15 cellular contexts compared by ENCODE assay signal in genomic region chr1:167542109-167543032, GRCh38. TPM values are rescaled to one million over a fixed set of nuclear protein-coding genes. Genes with fewer than 3 reads are reported as not detected.
DNase-seq lines count a peak whose midpoint lies in the region; ATAC-seq and TF ChIP-seq lines count a peak whose summit lies in the region.
"Had no signal": no experiment of that assay in that cellular context is flagged by ENCODE, and none has a peak within 500 bp of the region (broad histone marks: within the 10 kb centered on the region; RNA-seq: fewer than 3 reads in every experiment).

No MANE protein-coding gene starts in this region.

- peaks cover 19% of the 10 kb centered on the region for H3K4me1 Mint-ChIP-seq in activated T-helper 17 cell treated with anti-CD3 and anti-CD28 coated beads, Interleukin-2, amount 50 U/mL, for 72 hours
- H3K4me1 Mint-ChIP-seq in stimulated activated naive CD8-positive, alpha-beta T cell treated with anti-CD3 and anti-CD28 coated beads, Interleukin-15, amount 100 ng/mL, for 72 hours, result peaks cover 49% of the 10 kb centered on the region

- peak overlapping the region; percentile 17 to 83 for H3K27ac Mint-ChIP-seq in activated naive CD4-positive, alpha-beta T cell treated with anti-CD3 and anti-CD28 coated beads, Interleukin-2, amount 50 U/mL, for 72 hours
- H3K27ac Mint-ChIP-seq in activated T-helper 17 cell treated with anti-CD3 and anti-CD28 coated beads, Interleukin-2, amount 50 U/mL, for 72 hours, result peak overlapping the region; percentile 68
- no peak overlapping the region for H3K27ac Mint-ChIP-seq in stimulated activated naive CD8-positive, alpha-beta T cell treated with anti-CD3 and anti-CD28 coated beads, Interleukin-15, amount 100 ng/mL, for 72 hours
- H3K27ac Mint-ChIP-seq: activated naive CD8-positive, alpha-beta T cell; stimulated activated naive B cell treated with anti-CD40 and anti-IgM and Interleukin-4, amounts not matched to agents 10 μg/mL and 1 μg/mL and 100 μg/mL, for 72 hours had no signal

- H3K27ac ChIP-seq in A673 (ENCODE audit: low read depth, low read length, poor library complexity, severe bottlenecking), result no peak overlapping the region

- H3K4me3 ChIP-seq in LNCaP clone FGC (ENCODE audit: low read depth, low read length) (no peak overlapping the region), A673 (ENCODE audit: low read depth, low read length, poor library complexity, severe bottlenecking) (no peak overlapping the region)

- DNase-seq in activated naive CD4-positive, alpha-beta T cell treated with anti-CD3 and anti-CD28 coated beads, Interleukin-2, amount 50 U/mL, for 72 hours (ENCODE audit: low spot score in 2 of 2), result no peak
- no peak for DNase-seq in activated naive CD4-positive, alpha-beta T cell treated with Interleukin-2 at 50 U/mL for 16 hours
- peak; percentile 87 for DNase-seq in LNCaP clone FGC (ENCODE audit: low read depth)
- DNase-seq in stimulated activated naive CD8-positive, alpha-beta T cell treated with anti-CD3 and anti-CD28 coated beads, Interleukin-15, amount 100 ng/mL, for 72 hours, result no peak
- DNase-seq in NCI-H1417 (lab: John Stamatoyannopoulos, UW), result no peak
- DNase-seq in mucosa of gallbladder (ENCODE audit: low spot score), result no peak
- DNase-seq in A673 (ENCODE audit: low spot score), result no peak
- DNase-seq: EL; midbrain; NCI-H524 treated with DMSO at 0.1 percent for 48 hours; SK-N-SH; stimulated activated naive B cell treated with anti-CD40 and anti-IgM and Interleukin-4, amounts not matched to agents 10 μg/mL and 1 μg/mL and 100 μg/mL, for 72 hours had no signal

- no peaks in the 10 kb centered on the region for H3K27me3 Mint-ChIP-seq in activated T-helper 17 cell treated with anti-CD3 and anti-CD28 coated beads, Interleukin-2, amount 50 U/mL, for 72 hours
- no peaks in the 10 kb centered on the region for H3K27me3 Mint-ChIP-seq in stimulated activated naive CD8-positive, alpha-beta T cell treated with anti-CD3 and anti-CD28 coated beads, Interleukin-15, amount 100 ng/mL, for 72 hours
- H3K27me3 Mint-ChIP-seq: activated naive CD8-positive, alpha-beta T cell; stimulated activated naive B cell treated with anti-CD40 and anti-IgM and Interleukin-4, amounts not matched to agents 10 μg/mL and 1 μg/mL and 100 μg/mL, for 72 hours had no signal

- H3K4me1 ChIP-seq in A673 (ENCODE audit: insufficient read depth, low read length, poor library complexity, severe bottlenecking), result peaks cover 10% of the 10 kb centered on the region

- H3K4me3 Mint-ChIP-seq in activated T-helper 17 cell treated with anti-CD3 and anti-CD28 coated beads, Interleukin-2, amount 50 U/mL, for 72 hours, result peak overlapping the region; percentile 26
- H3K4me3 Mint-ChIP-seq in stimulated activated naive CD8-positive, alpha-beta T cell treated with anti-CD3 and anti-CD28 coated beads, Interleukin-15, amount 100 ng/mL, for 72 hours, result no peak overlapping the region
- H3K4me3 Mint-ChIP-seq: activated naive CD8-positive, alpha-beta T cell; stimulated activated naive B cell treated with anti-CD40 and anti-IgM and Interleukin-4, amounts not matched to agents 10 μg/mL and 1 μg/mL and 100 μg/mL, for 72 hours had no signal

- peak in 1 of 2 donors; percentile 56 for ATAC-seq in activated naive CD4-positive, alpha-beta T cell treated with anti-CD3 and anti-CD28 coated beads, Interleukin-2, amount 50 U/mL, for 72 hours
- ATAC-seq in activated T-helper 17 cell treated with anti-CD3 and anti-CD28 coated beads, Interleukin-2, amount 50 U/mL, for 72 hours (replicated peaks), result peak; percentile 74
- ATAC-seq in stimulated activated naive CD8-positive, alpha-beta T cell treated with anti-CD3 and anti-CD28 coated beads, Interleukin-15, amount 100 ng/mL, for 72 hours, result peak; percentile 70

- H3K9me3 ChIP-seq in A673 (ENCODE audit: low read depth, low read length, poor library complexity, severe bottlenecking), result no peaks in the 10 kb centered on the region
- H3K9me3 ChIP-seq: SK-N-SH had no signal

- H3K27me3 ChIP-seq in A673 (replicated peaks; ENCODE audit: insufficient read depth, low read depth, low read length, poor library complexity), result no peaks in the 10 kb centered on the region

- no peaks in the 10 kb centered on the region for H3K36me3 ChIP-seq in A673 (ENCODE audit: insufficient read depth, low read length, poor library complexity, severe bottlenecking)

- peaks cover 0 to 6% of the 10 kb centered on the region in 2 donors for H3K36me3 Mint-ChIP-seq in activated naive CD4-positive, alpha-beta T cell treated with anti-CD3 and anti-CD28 coated beads, Interleukin-2, amount 50 U/mL, for 72 hours
- H3K36me3 Mint-ChIP-seq in activated T-helper 17 cell treated with anti-CD3 and anti-CD28 coated beads, Interleukin-2, amount 50 U/mL, for 72 hours (ENCODE audit: low read depth), result peaks cover 33% of the 10 kb centered on the region

- BruUV-seq in A673 (replicated peaks; lab: Mats Ljungman, UMichigan), result no TSS peak

- intact Hi-C loops in A673 (cut with micrococcal nuclease; ENCODE audit: unreplicated experiment), result no loop called here

- no peak for TF ChIP-seq CTCF in LNCaP clone FGC (IDR thresholded peaks at IDR 0.05; ENCODE audit: control insufficient read depth, extremely low read depth, insufficient read depth)
- TF ChIP-seq CTCF in A673 (conservative IDR thresholded peaks at IDR 0.05; ENCODE audit: low read depth, low read length), result no peak

- CTCF ChIA-PET in A673 (lab: Charles Lee), result no interaction called here

- H3K9me3 Mint-ChIP-seq in activated naive CD4-positive, alpha-beta T cell treated with anti-CD3 and anti-CD28 coated beads, Interleukin-2, amount 50 U/mL, for 72 hours, result no peaks in the 10 kb centered on the region
- no peaks in the 10 kb centered on the region for H3K9me3 Mint-ChIP-seq in activated T-helper 17 cell treated with anti-CD3 and anti-CD28 coated beads, Interleukin-2, amount 50 U/mL, for 72 hours
- H3K9me3 Mint-ChIP-seq in stimulated activated naive CD8-positive, alpha-beta T cell treated with anti-CD3 and anti-CD28 coated beads, Interleukin-15, amount 100 ng/mL, for 72 hours, result no peaks in the 10 kb centered on the region
- H3K9me3 Mint-ChIP-seq: stimulated activated naive B cell treated with anti-CD40 and anti-IgM and Interleukin-4, amounts not matched to agents 10 μg/mL and 1 μg/mL and 100 μg/mL, for 72 hours had no signal

- POLR2A ChIA-PET in A673 (lab: Charles Lee; ENCODE audit: low non-redundant PET), result no interaction called here

RNA-seq across cellular contexts. Expression of gene CREG1, which starts 11.2 kb away (rescaled TPM):
- 10 to 100 TPM; 11.7 to 15.1 TPM for total RNA-seq in activated naive CD4-positive, alpha-beta T cell treated with anti-CD3 and anti-CD28 coated beads, Interleukin-2, amount 50 U/mL, for 72 hours
- 10 to 100 TPM; 10.8 to 13.2 TPM for total RNA-seq in activated T-helper 17 cell treated with anti-CD3 and anti-CD28 coated beads, Interleukin-2, amount 50 U/mL, for 72 hours
- total RNA-seq in mucosa of gallbladder (157 TPM), A673 (2021) (7.7 and 8.1 TPM in 2 replicates)

RNA-seq across cellular contexts. Expression of gene CD247, which starts 24.0 kb away (rescaled TPM):
- 100 to 1,000 TPM; 118 to 158 TPM for total RNA-seq in activated naive CD4-positive, alpha-beta T cell treated with anti-CD3 and anti-CD28 coated beads, Interleukin-2, amount 50 U/mL, for 72 hours
- total RNA-seq in activated T-helper 17 cell treated with anti-CD3 and anti-CD28 coated beads, Interleukin-2, amount 50 U/mL, for 72 hours, result 100 to 1,000 TPM; 168 to 217 TPM
- total RNA-seq in mucosa of gallbladder, result 5.2 TPM
- 0.59 and 1.4 TPM in 2 replicates for total RNA-seq in A673 (2021)
- total RNA-seq: M059J had no signal

Comparison
In these comparisons a context has a peak if more than half of its experiments do, and no peak if none do; other contexts are left out.
1. H3K27ac Mint-ChIP-seq: peak in activated naive CD4-positive, alpha-beta T cell treated with anti-CD3 and anti-CD28 coated beads, Interleukin-2, amount 50 U/mL, for 72 hours (2 of 2) and activated T-helper 17 cell treated with anti-CD3 and anti-CD28 coated beads, Interleukin-2, amount 50 U/mL, for 72 hours (single experiment); none in stimulated activated naive CD8-positive, alpha-beta T cell treated with anti-CD3 and anti-CD28 coated beads, Interleukin-15, amount 100 ng/mL, for 72 hours (0 of 2).
2. RNA of gene CD247, which starts 24.0 kb away (total RNA-seq): 168 to 217 TPM in activated T-helper 17 cell treated with anti-CD3 and anti-CD28 coated beads, Interleukin-2, amount 50 U/mL, for 72 hours and 118 to 158 TPM in activated naive CD4-positive, alpha-beta T cell treated with anti-CD3 and anti-CD28 coated beads, Interleukin-2, amount 50 U/mL, for 72 hours; 5.2 TPM in mucosa of gallbladder (single experiment) and 0.59 to 1.4 TPM in A673; every median in the first group is over 10 times any median in the second.